ENCODE assay signal across 30 cellular contexts in the genomic region with DNA sequence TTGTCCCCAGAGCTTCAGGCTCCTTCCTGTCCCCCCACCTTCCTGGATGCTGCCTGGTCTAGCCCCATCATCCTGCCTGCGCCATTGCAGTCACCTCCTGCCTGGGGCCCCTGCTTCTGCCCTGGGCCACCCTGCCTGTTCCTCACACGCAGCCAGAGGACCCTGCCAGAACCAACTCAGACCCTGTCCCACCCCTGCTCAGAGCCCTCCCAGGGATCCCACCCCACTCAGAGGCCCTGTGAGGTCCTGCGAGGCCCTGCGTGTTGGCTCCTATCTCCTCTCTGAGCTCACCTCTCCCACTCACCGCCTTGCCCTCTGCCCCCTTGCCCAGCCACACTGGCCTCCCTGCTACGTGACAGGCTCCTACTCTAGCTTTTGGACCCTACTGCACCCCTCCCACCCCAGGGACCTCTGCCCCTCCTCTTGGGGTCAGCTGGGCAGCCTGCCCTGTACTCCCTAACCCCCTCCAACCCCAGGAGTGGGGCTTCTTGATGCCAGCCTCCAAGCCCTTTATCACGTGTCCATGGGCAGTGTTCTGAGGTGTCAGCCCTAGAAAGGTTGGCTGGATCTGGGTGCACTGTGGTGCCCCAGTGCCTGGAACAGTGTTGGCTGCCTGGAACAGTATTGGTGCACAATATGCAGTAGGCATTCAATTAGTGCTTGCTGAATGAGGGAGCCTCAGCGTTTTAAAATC.
DNase-seq lines count a peak whose midpoint lies in the region; ATAC-seq, FAIRE-seq and TF ChIP-seq lines count a peak whose summit lies in the region.
"Had no signal": no experiment of that assay in that cellular context is flagged by ENCODE, and none has a peak within 500 bp of the region (broad histone marks: within the 10 kb centered on the region; RNA-seq: fewer than 3 reads in every experiment).

No MANE protein-coding gene starts in this region.

- H3K9me3 Mint-ChIP-seq in activated naive CD8-positive, alpha-beta T cell treated with anti-CD3 and anti-CD28 coated beads, Interleukin-2, amount 10 ng/mL, durations not matched to agents 7 days and 5 days = no peaks in the 10 kb centered on the region
- H3K9me3 Mint-ChIP-seq in activated naive CD8-positive, alpha-beta T cell treated with anti-CD3 and anti-CD28 coated beads for 36 hours = no peaks in the 10 kb centered on the region
- H3K9me3 Mint-ChIP-seq in stimulated activated memory B cell treated with anti-CD40 and anti-IgM and Interleukin-4, amounts not matched to agents 10 μg/mL and 1 μg/mL and 100 μg/mL, for 72 hours = no peaks in the 10 kb centered on the region
- H3K9me3 Mint-ChIP-seq: activated naive CD4-positive, alpha-beta T cell treated with anti-CD3 and anti-CD28 coated beads, Interleukin-2, amount 50 U/mL, for 72 hours; CD8-positive, alpha-beta T cell; mesothelial cell of epicardium had no signal

- H3K9me3 ChIP-seq in RWPE2 (ENCODE audit: severe bottlenecking) = no peaks in the 10 kb centered on the region
- H3K9me3 ChIP-seq in HepG2 (ENCODE audit: low read length) = no peaks in the 10 kb centered on the region
- H3K9me3 ChIP-seq in uterus = no peaks in the 10 kb centered on the region
- H3K9me3 ChIP-seq: gastroesophageal sphincter, suprapubic skin had no signal

- H3K4me2 ChIP-seq in HepG2 (ENCODE audit: low read depth, low read length) = peak overlapping the region; percentile 30

- POLR2A ChIA-PET in activated naive CD8-positive, alpha-beta T cell treated with anti-CD3 and anti-CD28 coated beads, Interleukin-2, amount 10 ng/mL, durations not matched to agents 7 days and 5 days (lab: Charles Lee) = interaction anchor here (1.4 kb wide), 1 partner anchor 68 kb away, joined by 6 read pairs; a partner anchor contains a TSS
- POLR2A ChIA-PET in HepG2 (lab: Yijun Ruan, JAX) = no interaction called here

- no peaks in the 10 kb centered on the region for H4K20me1 ChIP-seq in HepG2 (ENCODE audit: insufficient read depth, low read length)

- ATAC-seq in activated naive CD8-positive, alpha-beta T cell treated with anti-CD3 and anti-CD28 coated beads, Interleukin-2, amount 10 ng/mL, durations not matched to agents 7 days and 5 days (ENCODE audit: low read depth) = peak; percentile 89
- ATAC-seq in RWPE2 (ENCODE audit: low read depth) = 0 out of 3 replicates have a peak, but pooled peaks have one; percentile 3
- ATAC-seq in HepG2 = peak; percentile 57
- peak; percentile 26 for ATAC-seq in stimulated activated memory B cell treated with anti-CD40 and anti-IgM and Interleukin-4, amounts not matched to agents 10 μg/mL and 1 μg/mL and 100 μg/mL, for 72 hours
- no peak for ATAC-seq in GM19035 (IDR thresholded peaks at IDR 0.05; ENCODE audit: unreplicated experiment)
- ATAC-seq: activated CD4-positive, CD25-positive, alpha-beta regulatory T cell treated with anti-CD3 and anti-CD28 coated beads, Interleukin-2, amount 50 U/mL, for 24 hours; activated naive CD4-positive, alpha-beta T cell treated with anti-CD3 and anti-CD28 coated beads, Interleukin-2, amount 50 U/mL, for 72 hours; CD8-positive, alpha-beta T cell had no signal

- H3K4me1 ChIP-seq in RWPE2 (ENCODE audit: insufficient read depth, poor library complexity, severe bottlenecking) = no peaks in the 10 kb centered on the region
- H3K4me1 ChIP-seq in HepG2 (ENCODE audit: insufficient read depth, low read length) = peaks cover 49% of the 10 kb centered on the region
- no peaks in the 10 kb centered on the region for H3K4me1 ChIP-seq in uterus

- no peaks in the 10 kb centered on the region for H3K36me3 ChIP-seq in RWPE2 (ENCODE audit: low read depth)
- H3K36me3 ChIP-seq in HepG2 (replicated peaks in 1 of 2; ENCODE audit: control insufficient read depth in 1 of 2, insufficient read depth in 2 of 2, low read length in 2 of 2) = no peaks in the 10 kb centered on the region
- H3K36me3 ChIP-seq in uterus = no peaks in the 10 kb centered on the region
- H3K36me3 ChIP-seq: gastroesophageal sphincter, suprapubic skin had no signal

- H3K36me3 Mint-ChIP-seq in activated naive CD8-positive, alpha-beta T cell treated with anti-CD3 and anti-CD28 coated beads, Interleukin-2, amount 10 ng/mL, durations not matched to agents 7 days and 5 days = no peaks in the 10 kb centered on the region
- no peaks in the 10 kb centered on the region for H3K36me3 Mint-ChIP-seq in activated naive CD8-positive, alpha-beta T cell treated with anti-CD3 and anti-CD28 coated beads for 36 hours
- H3K36me3 Mint-ChIP-seq in stimulated activated memory B cell treated with anti-CD40 and anti-IgM and Interleukin-4, amounts not matched to agents 10 μg/mL and 1 μg/mL and 100 μg/mL, for 72 hours = no peaks in the 10 kb centered on the region
- H3K36me3 Mint-ChIP-seq: activated naive CD4-positive, alpha-beta T cell treated with anti-CD3 and anti-CD28 coated beads, Interleukin-2, amount 50 U/mL, for 72 hours; CD8-positive, alpha-beta T cell; mesothelial cell of epicardium; naive B cell had no signal

- H3K4me3 Mint-ChIP-seq in activated naive CD8-positive, alpha-beta T cell treated with anti-CD3 and anti-CD28 coated beads, Interleukin-2, amount 10 ng/mL, durations not matched to agents 7 days and 5 days = no peak overlapping the region
- no peak overlapping the region for H3K4me3 Mint-ChIP-seq in activated naive CD8-positive, alpha-beta T cell treated with anti-CD3 and anti-CD28 coated beads for 36 hours
- H3K4me3 Mint-ChIP-seq in stimulated activated memory B cell treated with anti-CD40 and anti-IgM and Interleukin-4, amounts not matched to agents 10 μg/mL and 1 μg/mL and 100 μg/mL, for 72 hours = no peak overlapping the region
- H3K4me3 Mint-ChIP-seq: CD8-positive, alpha-beta T cell; mesothelial cell of epicardium; naive B cell had no signal

- H3K4me3 ChIP-seq in RWPE2 (ENCODE audit: severe bottlenecking) (no peak overlapping the region), HepG2 (replicated peaks in 1 of 3; ENCODE audit: insufficient read depth in 1 of 3, low read depth in 2 of 3, low read length in 3 of 3) (peak overlapping the region in 1 of 3 experiments; percentile 47; a peak in 1 of 6 replicates), uterus (no peak overlapping the region)
- H3K4me3 ChIP-seq: gastroesophageal sphincter, suprapubic skin had no signal

- no peak for TF ChIP-seq POLR2A in HepG2 (IDR thresholded peaks at IDR 0.05; ENCODE audit: insufficient read depth in 1 of 2, low read depth in 2 of 2, low read length in 2 of 2)
- TF ChIP-seq POLR2A in uterus (IDR thresholded peaks at IDR 0.05) = no peak

- CTCF ChIA-PET in HepG2 (lab: Yijun Ruan, JAX; ENCODE audit: low intra/inter-chr PET ratio, low total read pairs) = no interaction called here

- no peak overlapping the region for H3K9ac ChIP-seq in HepG2 (ENCODE audit: insufficient read depth, low read depth, low read length)

- peak overlapping the region; percentile 89 for H3K27ac Mint-ChIP-seq in activated naive CD8-positive, alpha-beta T cell treated with anti-CD3 and anti-CD28 coated beads, Interleukin-2, amount 10 ng/mL, durations not matched to agents 7 days and 5 days
- H3K27ac Mint-ChIP-seq in activated naive CD8-positive, alpha-beta T cell treated with anti-CD3 and anti-CD28 coated beads for 36 hours = no peak overlapping the region
- H3K27ac Mint-ChIP-seq in stimulated activated memory B cell treated with anti-CD40 and anti-IgM and Interleukin-4, amounts not matched to agents 10 μg/mL and 1 μg/mL and 100 μg/mL, for 72 hours = no peak overlapping the region
- H3K27ac Mint-ChIP-seq: CD8-positive, alpha-beta T cell had no signal

- intact Hi-C loops in HepG2 (cut with micrococcal nuclease; ENCODE audit: unreplicated experiment) = no loop called here
- intact Hi-C loops in uterus (cut with DNase I; ENCODE audit: low total_unique reads) = no loop called here

- DNase-seq in activated naive CD8-positive, alpha-beta T cell treated with anti-CD3 and anti-CD28 coated beads, Interleukin-2, amount 10 ng/mL, durations not matched to agents 7 days and 5 days = no peak
- DNase-seq in activated naive CD8-positive, alpha-beta T cell treated with anti-CD3 and anti-CD28 coated beads for 36 hours = no peak
- DNase-seq in RWPE2 (ENCODE audit: low spot score) (peak; percentile 78), HepG2 (ENCODE audit: low spot score) (no peak), DMS53 treated with DMSO at 0.1 percent for 48 hours (lab: John Stamatoyannopoulos, UW; ENCODE audit: unreplicated experiment) (no peak), uterus (no peak)
- DNase-seq: 8988T; activated CD4-positive, alpha-beta T cell treated with anti-CD3 and anti-CD28 coated beads, Interleukin-2, amount 50 U/mL, for 48 hours; activated CD8-positive, alpha-beta memory T cell treated with anti-CD3 and anti-CD28 coated beads, Interleukin-2, amount 50 U/mL, for 48 hours; CD8-positive, alpha-beta T cell; DMS 273 treated with DMSO at 0.1 percent for 48 hours; GOT3; hypothalamus; naive B cell; NCI-H1048; NCI-H187 treated with DMSO at 0.1 percent for 48 hours; NCI-H524; stimulated activated CD4-positive, alpha-beta T cell treated with anti-CD3 and anti-CD28 coated beads, Interleukin-4, amount 100 ng/mL, for 1 hour; T-helper 1 cell had no signal

- no peaks in the 10 kb centered on the region for H3K27me3 ChIP-seq in RWPE2 (ENCODE audit: insufficient read depth, poor library complexity, severe bottlenecking)
- H3K27me3 ChIP-seq in HepG2 (ENCODE audit: control insufficient read depth in 1 of 2, insufficient read depth in 2 of 2, low read length in 2 of 2) = peaks cover 5 to 46% of the 10 kb centered on the region in 2 experiments; a peak in 4 of 5 replicates
- H3K27me3 ChIP-seq in uterus = no peaks in the 10 kb centered on the region
- H3K27me3 ChIP-seq: gastroesophageal sphincter, suprapubic skin had no signal

- TF ChIP-seq EP300 in HepG2 (IDR thresholded peaks at IDR 0.05; ENCODE audit: low read depth in 2 of 2, low read length in 2 of 2) = no peak
- no peak for TF ChIP-seq EP300 in HepG2 (CRISPR knock-in tag; IDR thresholded peaks at IDR 0.05; ENCODE audit: borderline replicate concordance)

- TF ChIP-seq CTCF in RWPE2 (IDR thresholded peaks at IDR 0.05; ENCODE audit: poor library complexity, severe bottlenecking) (no peak), HepG2 (CRISPR knock-in tag; IDR thresholded peaks at IDR 0.05) (no peak), uterus (IDR thresholded peaks at IDR 0.05) (no peak)

- H2AFZ ChIP-seq in HepG2 (ENCODE audit: low read length) = no peak overlapping the region

- no TSS peak for BruUV-seq in HepG2 (replicated peaks; lab: Mats Ljungman, UMichigan)

- no peak for TF ChIP-seq RAD21 in HepG2 (CRISPR knock-in tag; IDR thresholded peaks at IDR 0.05)

- 11% methylated on average over 8 of the region's 8 CpGs for WGBS in HepG2 (ENCODE audit: low lambda C conversion rate)

- FAIRE-seq in HepG2 (lab: Jason Lieb, UNC) = no peak
- FAIRE-seq: endometrium, GM12892, TTC549, urothelium cell line had no signal

- H3K27ac ChIP-seq in RWPE2 (ENCODE audit: poor library complexity, severe bottlenecking) (no peak overlapping the region), HepG2 (ENCODE audit: extremely low read length, insufficient read depth, low read length) (no peak overlapping the region), uterus (no peak overlapping the region)

- H3K4me1 Mint-ChIP-seq in activated naive CD8-positive, alpha-beta T cell treated with anti-CD3 and anti-CD28 coated beads, Interleukin-2, amount 10 ng/mL, durations not matched to agents 7 days and 5 days = peaks cover 30% of the 10 kb centered on the region
- peaks cover 10% of the 10 kb centered on the region for H3K4me1 Mint-ChIP-seq in activated naive CD8-positive, alpha-beta T cell treated with anti-CD3 and anti-CD28 coated beads for 36 hours
- no peaks in the 10 kb centered on the region for H3K4me1 Mint-ChIP-seq in stimulated activated memory B cell treated with anti-CD40 and anti-IgM and Interleukin-4, amounts not matched to agents 10 μg/mL and 1 μg/mL and 100 μg/mL, for 72 hours

- H3K27me3 Mint-ChIP-seq in activated naive CD8-positive, alpha-beta T cell treated with anti-CD3 and anti-CD28 coated beads, Interleukin-2, amount 10 ng/mL, durations not matched to agents 7 days and 5 days = peaks cover 12% of the 10 kb centered on the region
- H3K27me3 Mint-ChIP-seq in activated naive CD8-positive, alpha-beta T cell treated with anti-CD3 and anti-CD28 coated beads for 36 hours = peaks cover 3% of the 10 kb centered on the region
- H3K27me3 Mint-ChIP-seq in stimulated activated memory B cell treated with anti-CD40 and anti-IgM and Interleukin-4, amounts not matched to agents 10 μg/mL and 1 μg/mL and 100 μg/mL, for 72 hours = peaks cover 35% of the 10 kb centered on the region

- in situ Hi-C loops in HepG2 (cut with HindIII; ENCODE audit: extremely low pct_ligation_motif_present, low pct_unique_long_range_greater_than_20kb) = no loop called here

- H3K79me2 ChIP-seq in HepG2 (ENCODE audit: insufficient read depth, low read length) = no peaks in the 10 kb centered on the region
